In the genomic region with DNA sequence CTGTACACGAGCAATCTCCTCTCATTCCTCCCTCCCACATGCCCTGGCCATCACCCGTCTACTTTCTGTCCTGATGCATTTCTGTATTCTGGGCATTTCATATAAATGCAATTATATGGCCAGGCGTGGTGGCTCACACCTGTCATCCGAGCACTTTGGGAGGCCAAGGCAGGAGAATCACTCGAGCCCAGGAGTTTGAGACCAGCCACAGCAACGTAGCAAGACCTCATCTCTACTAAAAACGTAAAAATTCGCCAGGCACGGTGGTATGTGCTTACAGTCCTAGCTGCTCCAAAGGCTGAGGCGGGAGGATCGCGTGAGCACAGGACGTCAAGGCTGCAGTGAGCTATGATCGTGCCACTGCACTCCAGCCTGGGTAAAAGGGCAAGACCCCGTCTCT, we compare ENCODE assay signal across 19 cellular contexts.
"Had no signal": no experiment of that assay in that cellular context is flagged by ENCODE, and none has a peak within 500 bp of the region (broad histone marks: within the 10 kb centered on the region; RNA-seq: fewer than 3 reads in every experiment).

No MANE protein-coding gene starts in this region.

- H3K27ac ChIP-seq: body of pancreas, foreskin keratinocyte, prostate gland, upper lobe of left lung, WERI-Rb-1 had no signal

- H3K4me1 ChIP-seq: prostate gland had no signal

- H3K36me3 ChIP-seq: prostate gland, WERI-Rb-1 had no signal

- H3K27me3 ChIP-seq: body of pancreas, foreskin keratinocyte, upper lobe of left lung had no signal

- ATAC-seq: body of pancreas, foreskin keratinocyte, left lobe of liver, natural killer cell had no signal

- H3K4me3 ChIP-seq: body of pancreas, lung, prostate gland, upper lobe of left lung had no signal

- H3K9me3 ChIP-seq: body of pancreas, prostate gland, upper lobe of left lung had no signal

- DNase-seq: activated CD4-positive, alpha-beta T cell treated with anti-CD3 and anti-CD28 coated beads, Interleukin-2, amount 50 U/mL, for 4 hours; activated CD8-positive, alpha-beta memory T cell treated with anti-CD3 and anti-CD28 coated beads for 24 hours; activated CD8-positive, alpha-beta memory T cell treated with anti-CD3 and anti-CD28 coated beads, Interleukin-2, amount 50 U/mL, for 4 hours; activated T-cell treated with anti-CD3 and anti-CD28 coated beads, Interleukin-2, amount 50 U/mL, for 48 hours; anterior cingulate cortex; dermis blood vessel endothelial cell; effector CD8-positive, alpha-beta T cell; midbrain; natural killer cell; stimulated activated CD4-positive, alpha-beta T cell treated with anti-CD3 and anti-CD28 coated beads, Interleukin-4, amount 100 ng/mL, for 24 hours; stimulated activated naive CD8-positive, alpha-beta T cell treated with anti-CD3 and anti-CD28 coated beads, Interleukin-15, Interleukin-2, amounts not matched to agents 100 U/mL and 50 U/mL, for 24 hours; T-helper 1 cell; WERI-Rb-1 had no signal
